ENCODE assay signal across 1 cellular context in genomic region chr16:20741555-20742285, GRCh38.
A peak's percentile ranks its signal among the peaks of the same experiment; 100 is the strongest.
TF ChIP-seq lines count a peak whose summit lies in the region.

A gene with protein sequence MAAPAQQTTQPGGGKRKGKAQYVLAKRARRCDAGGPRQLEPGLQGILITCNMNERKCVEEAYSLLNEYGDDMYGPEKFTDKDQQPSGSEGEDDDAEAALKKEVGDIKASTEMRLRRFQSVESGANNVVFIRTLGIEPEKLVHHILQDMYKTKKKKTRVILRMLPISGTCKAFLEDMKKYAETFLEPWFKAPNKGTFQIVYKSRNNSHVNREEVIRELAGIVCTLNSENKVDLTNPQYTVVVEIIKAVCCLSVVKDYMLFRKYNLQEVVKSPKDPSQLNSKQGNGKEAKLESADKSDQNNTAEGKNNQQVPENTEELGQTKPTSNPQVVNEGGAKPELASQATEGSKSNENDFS (minus strand): TSS chr16:20741818. CDS start chr16:20741739, 79 bp downstream.

TF ChIP-seq in HepG2, 621 proteins besides CTCF, POLR2A, EP300 and RAD21 (continued from another document and continues in another):
- TF ChIP-seq, protein P1, sequence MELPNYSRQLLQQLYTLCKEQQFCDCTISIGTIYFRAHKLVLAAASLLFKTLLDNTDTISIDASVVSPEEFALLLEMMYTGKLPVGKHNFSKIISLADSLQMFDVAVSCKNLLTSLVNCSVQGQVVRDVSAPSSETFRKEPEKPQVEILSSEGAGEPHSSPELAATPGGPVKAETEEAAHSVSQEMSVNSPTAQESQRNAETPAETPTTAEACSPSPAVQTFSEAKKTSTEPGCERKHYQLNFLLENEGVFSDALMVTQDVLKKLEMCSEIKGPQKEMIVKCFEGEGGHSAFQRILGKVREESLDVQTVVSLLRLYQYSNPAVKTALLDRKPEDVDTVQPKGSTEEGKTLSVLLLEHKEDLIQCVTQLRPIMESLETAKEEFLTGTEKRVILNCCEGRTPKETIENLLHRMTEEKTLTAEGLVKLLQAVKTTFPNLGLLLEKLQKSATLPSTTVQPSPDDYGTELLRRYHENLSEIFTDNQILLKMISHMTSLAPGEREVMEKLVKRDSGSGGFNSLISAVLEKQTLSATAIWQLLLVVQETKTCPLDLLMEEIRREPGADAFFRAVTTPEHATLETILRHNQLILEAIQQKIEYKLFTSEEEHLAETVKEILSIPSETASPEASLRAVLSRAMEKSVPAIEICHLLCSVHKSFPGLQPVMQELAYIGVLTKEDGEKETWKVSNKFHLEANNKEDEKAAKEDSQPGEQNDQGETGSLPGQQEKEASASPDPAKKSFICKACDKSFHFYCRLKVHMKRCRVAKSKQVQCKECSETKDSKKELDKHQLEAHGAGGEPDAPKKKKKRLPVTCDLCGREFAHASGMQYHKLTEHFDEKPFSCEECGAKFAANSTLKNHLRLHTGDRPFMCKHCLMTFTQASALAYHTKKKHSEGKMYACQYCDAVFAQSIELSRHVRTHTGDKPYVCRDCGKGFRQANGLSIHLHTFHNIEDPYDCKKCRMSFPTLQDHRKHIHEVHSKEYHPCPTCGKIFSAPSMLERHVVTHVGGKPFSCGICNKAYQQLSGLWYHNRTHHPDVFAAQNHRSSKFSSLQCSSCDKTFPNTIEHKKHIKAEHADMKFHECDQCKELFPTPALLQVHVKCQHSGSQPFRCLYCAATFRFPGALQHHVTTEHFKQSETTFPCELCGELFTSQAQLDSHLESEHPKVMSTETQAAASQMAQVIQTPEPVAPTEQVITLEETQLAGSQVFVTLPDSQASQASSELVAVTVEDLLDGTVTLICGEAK (IDR thresholded peaks at IDR 0.05) = no peak
- TF ChIP-seq, protein P1 (CRISPR knock-in tag; IDR thresholded peaks at IDR 0.05) = peak; percentile 92
- 0 out of 2 replicates have a peak, but pooled peaks have one; percentile 71 for TF ChIP-seq MLXIP (CRISPR knock-in tag; IDR thresholded peaks at IDR 0.05; ENCODE audit: borderline replicate concordance)
- TF ChIP-seq SPEN (CRISPR knock-in tag; IDR thresholded peaks at IDR 0.05; ENCODE audit: low read depth) = peak; percentile 93
- TF ChIP-seq, protein P2, sequence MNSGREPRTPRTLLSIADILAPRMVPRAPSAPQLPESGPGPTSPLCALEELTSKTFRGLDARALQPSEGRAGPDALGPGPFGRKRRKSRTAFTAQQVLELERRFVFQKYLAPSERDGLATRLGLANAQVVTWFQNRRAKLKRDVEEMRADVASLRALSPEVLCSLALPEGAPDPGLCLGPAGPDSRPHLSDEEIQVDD (CRISPR knock-in tag; IDR thresholded peaks at IDR 0.05; ENCODE audit: borderline replicate concordance) = peak; percentile 85; the same call in 1 of the 2 replicates
- TF ChIP-seq HDAC6 (IDR thresholded peaks at IDR 0.05; ENCODE audit: low read depth, low read length) = no peak
- TF ChIP-seq PAF1 (CRISPR knock-in tag; IDR thresholded peaks at IDR 0.05) = peak; percentile 94
- no peak; the same call in 1 of the 2 replicates for TF ChIP-seq NFE2L2 (IDR thresholded peaks at IDR 0.05; ENCODE audit: low read length)
- no peak for TF ChIP-seq ZFP36 (IDR thresholded peaks at IDR 0.05; ENCODE audit: borderline replicate concordance, low read depth, low read length, partially characterized antibody)
- no peak for TF ChIP-seq BRF2 (CRISPR knock-in tag; IDR thresholded peaks at IDR 0.05)
- TF ChIP-seq, protein P3, sequence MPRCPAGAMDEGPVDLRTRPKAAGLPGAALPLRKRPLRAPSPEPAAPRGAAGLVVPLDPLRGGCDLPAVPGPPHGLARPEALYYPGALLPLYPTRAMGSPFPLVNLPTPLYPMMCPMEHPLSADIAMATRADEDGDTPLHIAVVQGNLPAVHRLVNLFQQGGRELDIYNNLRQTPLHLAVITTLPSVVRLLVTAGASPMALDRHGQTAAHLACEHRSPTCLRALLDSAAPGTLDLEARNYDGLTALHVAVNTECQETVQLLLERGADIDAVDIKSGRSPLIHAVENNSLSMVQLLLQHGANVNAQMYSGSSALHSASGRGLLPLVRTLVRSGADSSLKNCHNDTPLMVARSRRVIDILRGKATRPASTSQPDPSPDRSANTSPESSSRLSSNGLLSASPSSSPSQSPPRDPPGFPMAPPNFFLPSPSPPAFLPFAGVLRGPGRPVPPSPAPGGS (CRISPR knock-in tag; IDR thresholded peaks at IDR 0.05) = peak; percentile 93
- peak; percentile 77; the same call in 1 of the 2 replicates for TF ChIP-seq EHMT2 (IDR thresholded peaks at IDR 0.05; ENCODE audit: borderline replicate concordance, low read depth, low read length)
- TF ChIP-seq AHR (CRISPR knock-in tag; IDR thresholded peaks at IDR 0.05) = peak; percentile 87
- no peak for TF ChIP-seq MBD4 (IDR thresholded peaks at IDR 0.05; ENCODE audit: borderline replicate concordance, low read length)
- TF ChIP-seq ZNF792 (CRISPR knock-in tag; IDR thresholded peaks at IDR 0.05) = peak; percentile 93; the same call in 1 of the 2 replicates
- peak; percentile 82 for TF ChIP-seq TP53 (CRISPR knock-in tag; conservative IDR thresholded peaks at IDR 0.05)
- TF ChIP-seq, protein P4, sequence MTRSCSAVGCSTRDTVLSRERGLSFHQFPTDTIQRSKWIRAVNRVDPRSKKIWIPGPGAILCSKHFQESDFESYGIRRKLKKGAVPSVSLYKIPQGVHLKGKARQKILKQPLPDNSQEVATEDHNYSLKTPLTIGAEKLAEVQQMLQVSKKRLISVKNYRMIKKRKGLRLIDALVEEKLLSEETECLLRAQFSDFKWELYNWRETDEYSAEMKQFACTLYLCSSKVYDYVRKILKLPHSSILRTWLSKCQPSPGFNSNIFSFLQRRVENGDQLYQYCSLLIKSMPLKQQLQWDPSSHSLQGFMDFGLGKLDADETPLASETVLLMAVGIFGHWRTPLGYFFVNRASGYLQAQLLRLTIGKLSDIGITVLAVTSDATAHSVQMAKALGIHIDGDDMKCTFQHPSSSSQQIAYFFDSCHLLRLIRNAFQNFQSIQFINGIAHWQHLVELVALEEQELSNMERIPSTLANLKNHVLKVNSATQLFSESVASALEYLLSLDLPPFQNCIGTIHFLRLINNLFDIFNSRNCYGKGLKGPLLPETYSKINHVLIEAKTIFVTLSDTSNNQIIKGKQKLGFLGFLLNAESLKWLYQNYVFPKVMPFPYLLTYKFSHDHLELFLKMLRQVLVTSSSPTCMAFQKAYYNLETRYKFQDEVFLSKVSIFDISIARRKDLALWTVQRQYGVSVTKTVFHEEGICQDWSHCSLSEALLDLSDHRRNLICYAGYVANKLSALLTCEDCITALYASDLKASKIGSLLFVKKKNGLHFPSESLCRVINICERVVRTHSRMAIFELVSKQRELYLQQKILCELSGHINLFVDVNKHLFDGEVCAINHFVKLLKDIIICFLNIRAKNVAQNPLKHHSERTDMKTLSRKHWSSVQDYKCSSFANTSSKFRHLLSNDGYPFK (CRISPR knock-in tag; IDR thresholded peaks at IDR 0.05; ENCODE audit: borderline replicate concordance) = peak; percentile 76; the same call in 1 of the 2 replicates
- peak; percentile 91; the same call in 1 of the 2 replicates for TF ChIP-seq MAF1 (CRISPR knock-in tag; IDR thresholded peaks at IDR 0.05; ENCODE audit: borderline replicate concordance)
- no peak for TF ChIP-seq ZSCAN12 (CRISPR knock-in tag; IDR thresholded peaks at IDR 0.05)
- peak; percentile 97 for TF ChIP-seq ZNF446 (CRISPR knock-in tag; IDR thresholded peaks at IDR 0.05)
- TF ChIP-seq ZNF816 (CRISPR knock-in tag; IDR thresholded peaks at IDR 0.05; ENCODE audit: borderline replicate concordance) = no peak
- peak in 1 of 2 experiments; percentile 57; a peak in 1 of 4 replicates for TF ChIP-seq NR2F1 (CRISPR knock-in tag; IDR thresholded peaks at IDR 0.05)
- no peak; the same call in 1 of the 2 replicates for TF ChIP-seq ZSCAN20 (CRISPR knock-in tag; IDR thresholded peaks at IDR 0.05; ENCODE audit: borderline replicate concordance)
- no peak for TF ChIP-seq TCF12 (IDR thresholded peaks at IDR 0.05)
- peak; percentile 80; the same call in 1 of the 2 replicates for TF ChIP-seq TCF12 (CRISPR knock-in tag; IDR thresholded peaks at IDR 0.05)
- TF ChIP-seq ZNF839 (CRISPR knock-in tag; IDR thresholded peaks at IDR 0.05; ENCODE audit: borderline replicate concordance) = peak; percentile 29; the same call in 1 of the 2 replicates
- peak; percentile 91 for TF ChIP-seq ZMYM2 (CRISPR knock-in tag; IDR thresholded peaks at IDR 0.05)
- TF ChIP-seq SOX13 (IDR thresholded peaks at IDR 0.05) = peak; percentile 45
- TF ChIP-seq SOX13 (CRISPR knock-in tag; conservative IDR thresholded peaks at IDR 0.05 in 1 of 2, IDR thresholded peaks at IDR 0.05 in 1 of 2) = peak in 1 of 2 experiments; percentile 79; a peak in 2 of 4 replicates
- peak; percentile 95; the same call in 1 of the 2 replicates for TF ChIP-seq TGIF2 (CRISPR knock-in tag; IDR thresholded peaks at IDR 0.05)
- peak; percentile 7; the same call in 1 of the 2 replicates for TF ChIP-seq PHF21A (CRISPR knock-in tag; IDR thresholded peaks at IDR 0.05)
- TF ChIP-seq ZBTB3 (CRISPR knock-in tag; IDR thresholded peaks at IDR 0.05; ENCODE audit: borderline replicate concordance, low read depth) = no peak
- TF ChIP-seq ZNF569 (CRISPR knock-in tag; IDR thresholded peaks at IDR 0.05; ENCODE audit: borderline replicate concordance) = no peak
- peak; percentile 92; the same call in 1 of the 2 replicates for TF ChIP-seq ZNF543 (CRISPR knock-in tag; IDR thresholded peaks at IDR 0.05)
- TF ChIP-seq ZNF563 (CRISPR knock-in tag; IDR thresholded peaks at IDR 0.05) = peak; percentile 93
- peak; percentile 94 for TF ChIP-seq MEIS2 (CRISPR knock-in tag; IDR thresholded peaks at IDR 0.05)
- TF ChIP-seq HNRNPLL (IDR thresholded peaks at IDR 0.05; ENCODE audit: low read depth, low read length, poor library complexity, severe bottlenecking) = peak; percentile 85
- TF ChIP-seq, protein P5, sequence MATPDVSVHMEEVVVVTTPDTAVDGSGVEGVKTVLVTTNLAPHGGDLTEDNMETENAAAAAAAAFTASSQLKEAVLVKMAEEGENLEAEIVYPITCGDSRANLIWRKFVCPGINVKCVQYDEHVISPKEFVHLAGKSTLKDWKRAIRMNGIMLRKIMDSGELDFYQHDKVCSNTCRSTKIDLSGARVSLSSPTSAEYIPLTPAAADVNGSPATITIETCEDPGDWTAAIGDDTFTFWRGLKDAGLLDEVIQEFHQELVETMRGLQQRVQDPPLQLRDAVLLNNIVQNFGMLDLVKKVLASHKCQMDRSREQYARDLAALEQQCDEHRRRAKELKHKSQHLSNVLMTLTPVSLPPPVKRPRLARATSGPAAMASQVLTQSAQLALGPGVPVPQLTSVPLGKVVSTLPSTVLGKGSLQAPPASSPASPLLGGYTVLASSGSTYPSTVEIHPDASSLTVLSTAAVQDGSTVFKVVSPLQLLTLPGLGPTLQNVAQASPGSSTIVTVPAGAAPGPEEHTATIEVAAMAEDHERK (CRISPR knock-in tag; IDR thresholded peaks at IDR 0.05; ENCODE audit: low read depth) = peak; percentile 61; the same call in 1 of the 2 replicates
- peak; percentile 83; the same call in 1 of the 2 replicates for TF ChIP-seq ZNF3 (CRISPR knock-in tag; IDR thresholded peaks at IDR 0.05)
- peak; percentile 95 for TF ChIP-seq CENPT (CRISPR knock-in tag; IDR thresholded peaks at IDR 0.05; ENCODE audit: low read depth)
- peak; percentile 76 for TF ChIP-seq ZBTB21 (CRISPR knock-in tag; IDR thresholded peaks at IDR 0.05)
- peak; percentile 65; the same call in 1 of the 2 replicates for TF ChIP-seq ZNF329 (CRISPR knock-in tag; IDR thresholded peaks at IDR 0.05; ENCODE audit: low read depth)
- TF ChIP-seq KLF12 (CRISPR knock-in tag; IDR thresholded peaks at IDR 0.05; ENCODE audit: borderline replicate concordance) = peak; percentile 86
